ENCODE assay signal across 1 cellular context in genomic region chr1:155717041-155717440, GRCh38.
A peak's percentile ranks its signal among the peaks of the same experiment; 100 is the strongest.
TF ChIP-seq lines count a peak whose summit lies in the region.

No MANE protein-coding gene starts in this region.

TF ChIP-seq in GM12878, 131 proteins besides CTCF, POLR2A, EP300 and RAD21 (continued from another document):
- TF ChIP-seq ZBTB40 (IDR thresholded peaks at IDR 0.05; ENCODE audit: borderline replicate concordance) (no peak), RUNX3 (IDR thresholded peaks at IDR 0.05; ENCODE audit: low read length) (peak; percentile 22; the same call in 1 of the 2 replicates), IRF4 (IDR thresholded peaks at IDR 0.05; ENCODE audit: low read depth, low read length) (0 out of 2 replicates have a peak, but pooled peaks have one; percentile 14)
TF ChIP-seq in GM12878: peak in this region for 4.
